Comparison of ENCODE assay signal across 15 cellular contexts in genomic region chr1:111274653-111275052, GRCh38. TPM values are rescaled to one million over a fixed set of nuclear protein-coding genes. Genes with fewer than 3 reads are reported as not detected.
DNase-seq lines count a peak whose midpoint lies in the region; ATAC-seq and TF ChIP-seq lines count a peak whose summit lies in the region.
"Had no signal": no experiment of that assay in that cellular context is flagged by ENCODE, and none has a peak within 500 bp of the region (broad histone marks: within the 10 kb centered on the region; RNA-seq: fewer than 3 reads in every experiment).

No MANE protein-coding gene starts in this region.

- H2BK5ac ChIP-seq in mesenchymal stem cell (ENCODE audit: low read depth, low read length, poor library complexity, severe bottlenecking): no peak overlapping the region

- H2AFZ ChIP-seq in mesenchymal stem cell (ENCODE audit: low read depth, low read length): no peak overlapping the region
- H2AFZ ChIP-seq: parathyroid adenoma had no signal

- H3K9ac ChIP-seq in mesenchymal stem cell (ENCODE audit: low read length): peak overlapping the region; percentile 83
- H3K9ac ChIP-seq: parathyroid adenoma had no signal

- CTCF ChIA-PET in activated CD4-positive, alpha-beta memory T cell treated with anti-CD3 and anti-CD28 coated beads for 36 hours (lab: Charles Lee): interaction anchor here (0.7 to 3.0 kb wide), 3 partner anchors 51 to 126 kb away, joined by 4 to 11 read pairs (median 4); no protein-coding TSS in a partner anchor

- ATAC-seq in HG02610 (IDR thresholded peaks at IDR 0.05; ENCODE audit: unreplicated experiment): peak; percentile 44
- ATAC-seq in psoas muscle: no peak

- peak; percentile 17 for DNase-seq in SIG-M5 treated with dmso at 0.1 percent for 504 hours (lab: John Stamatoyannopoulos, UW; ENCODE audit: unreplicated experiment)
- no peak for DNase-seq in SIG-M5 (lab: John Stamatoyannopoulos, UW)
- peak; percentile 33 for DNase-seq in activated CD4-positive, alpha-beta memory T cell treated with anti-CD3 and anti-CD28 coated beads for 36 hours
- DNase-seq in mesenchymal stem cell: no peak
- DNase-seq in psoas muscle: no peak
- no peak for DNase-seq in DMS114 treated with DMSO at 0.1 percent for 48 hours (lab: John Stamatoyannopoulos, UW; ENCODE audit: unreplicated experiment)
- no peak for DNase-seq in HUDEP-2 (lab: John Stamatoyannopoulos, UW; ENCODE audit: unreplicated experiment in 76 of 76)
- DNase-seq: KG1, SW 1271, upper lobe of right lung had no signal

- no peak overlapping the region for H2BK15ac ChIP-seq in mesenchymal stem cell (ENCODE audit: low read depth, poor library complexity, severe bottlenecking)

- no peaks in the 10 kb centered on the region for H3K36me3 Mint-ChIP-seq in activated CD4-positive, alpha-beta memory T cell treated with anti-CD3 and anti-CD28 coated beads for 36 hours

- no peak overlapping the region for H3K4me2 ChIP-seq in mesenchymal stem cell (ENCODE audit: low read length, poor library complexity, severe bottlenecking)

- H4K91ac ChIP-seq in mesenchymal stem cell (ENCODE audit: low read length): no peak overlapping the region

- no peak overlapping the region for H4K8ac ChIP-seq in mesenchymal stem cell (ENCODE audit: low read length)

- H3K9me3 Mint-ChIP-seq in activated CD4-positive, alpha-beta memory T cell treated with anti-CD3 and anti-CD28 coated beads for 36 hours: no peaks in the 10 kb centered on the region

- H3K4me1 ChIP-seq in mesenchymal stem cell (ENCODE audit: control insufficient read depth, insufficient read depth, low read depth, low read length) (no peaks in the 10 kb centered on the region), psoas muscle (no peaks in the 10 kb centered on the region)
- H3K4me1 ChIP-seq: parathyroid adenoma, upper lobe of right lung had no signal

- no peak overlapping the region for H3K18ac ChIP-seq in mesenchymal stem cell (ENCODE audit: low read depth in 1 of 2, low read length in 2 of 2)

- H3K14ac ChIP-seq in mesenchymal stem cell (ENCODE audit: low read length in 2 of 2): no peak overlapping the region

- peak overlapping the region; percentile 79 for H3K27ac Mint-ChIP-seq in activated CD4-positive, alpha-beta memory T cell treated with anti-CD3 and anti-CD28 coated beads for 36 hours

- H2BK120ac ChIP-seq in mesenchymal stem cell (ENCODE audit: low read depth, low read length): no peak overlapping the region

- H3K4ac ChIP-seq in mesenchymal stem cell (ENCODE audit: low read depth in 1 of 2, low read length in 2 of 2): no peak overlapping the region

- 100% methylated on average over 1 of the region's 4 CpGs for WGBS in mesenchymal stem cell
- 49 to 58% (median 50%) methylated on average over 4 of the region's 4 CpGs for WGBS in psoas muscle, 3 donors

- intact Hi-C loops in activated CD4-positive, alpha-beta memory T cell treated with anti-CD3 and anti-CD28 coated beads for 36 hours (cut with micrococcal nuclease): loop anchor here (1.0 to 5.0 kb wide), 4 partner anchors 46 to 483 kb away; partner anchors contain the start of genes CEPT1, DDX20 and DRAM2
- intact Hi-C loops in psoas muscle (cut with DNase I): no loop called here

- H3K9me3 ChIP-seq in mesenchymal stem cell (ENCODE audit: control insufficient read depth, low read length): peaks cover 2% of the 10 kb centered on the region
- no peaks in the 10 kb centered on the region for H3K9me3 ChIP-seq in psoas muscle
- H3K9me3 ChIP-seq: upper lobe of right lung had no signal

- H3K23ac ChIP-seq in mesenchymal stem cell (ENCODE audit: low read length in 2 of 2): no peak overlapping the region

- TF ChIP-seq CTCF in psoas muscle (IDR thresholded peaks at IDR 0.05): no peak

- H3K79me1 ChIP-seq in mesenchymal stem cell (replicated peaks; ENCODE audit: low read length, poor library complexity, severe bottlenecking): no peaks in the 10 kb centered on the region

- H3K27me3 ChIP-seq in mesenchymal stem cell (ENCODE audit: control insufficient read depth in 1 of 2, insufficient read depth in 1 of 2, low read length in 2 of 2) (peaks cover 18 to 19% of the 10 kb centered on the region in 2 experiments), psoas muscle (ENCODE audit: insufficient read depth in 3 of 3, low read length in 2 of 3) (peaks cover 0 to 21% (median 6%) of the 10 kb centered on the region in 3 donors)

- H3K27ac ChIP-seq in mesenchymal stem cell (ENCODE audit: low read length, poor library complexity, severe bottlenecking): no peak overlapping the region
- no peak overlapping the region for H3K27ac ChIP-seq in psoas muscle
- H3K27ac ChIP-seq: 22Rv1, parathyroid adenoma, upper lobe of right lung had no signal

- POLR2A ChIA-PET in activated CD4-positive, alpha-beta memory T cell treated with anti-CD3 and anti-CD28 coated beads for 36 hours (lab: Charles Lee): interaction anchor here (1.3 kb wide), 1 partner anchor 54 kb away, joined by 3 read pairs; no protein-coding TSS in a partner anchor

- peak overlapping the region; percentile 14 for H3K4me3 Mint-ChIP-seq in activated CD4-positive, alpha-beta memory T cell treated with anti-CD3 and anti-CD28 coated beads for 36 hours

- H3K4me1 Mint-ChIP-seq in activated CD4-positive, alpha-beta memory T cell treated with anti-CD3 and anti-CD28 coated beads for 36 hours (ENCODE audit: low read depth): peaks cover 36% of the 10 kb centered on the region

- peaks cover 24% of the 10 kb centered on the region for H3K27me3 Mint-ChIP-seq in activated CD4-positive, alpha-beta memory T cell treated with anti-CD3 and anti-CD28 coated beads for 36 hours

- no peak overlapping the region for H2BK12ac ChIP-seq in mesenchymal stem cell (ENCODE audit: low read length in 2 of 2)

- H3K4me3 ChIP-seq in mesenchymal stem cell (ENCODE audit: insufficient read depth in 1 of 2, low read depth in 1 of 2, low read length in 2 of 2) (peak overlapping the region in 1 of 2 experiments; percentile 61), psoas muscle (no peak overlapping the region)
- H3K4me3 ChIP-seq: upper lobe of right lung had no signal

- H2AK5ac ChIP-seq in mesenchymal stem cell (ENCODE audit: low read length, severe bottlenecking): no peak overlapping the region

- H3K36me3 ChIP-seq in mesenchymal stem cell (ENCODE audit: control insufficient read depth in 1 of 2, insufficient read depth in 2 of 2, low read depth in 1 of 2, low read length in 2 of 2) (no peaks in the 10 kb centered on the region), psoas muscle (ENCODE audit: insufficient read depth in 1 of 2, low read depth in 1 of 2) (no peaks in the 10 kb centered on the region)
- H3K36me3 ChIP-seq: upper lobe of right lung had no signal

RNA-seq across cellular contexts. Expression of gene CHIA, which starts 16.0 kb away (rescaled TPM):
- not detected for total RNA-seq in activated CD4-positive, alpha-beta memory T cell treated with anti-CD3 and anti-CD28 coated beads for 36 hours
- not detected for polyA plus RNA-seq in mesenchymal stem cell (2013, experiment 1 of 2)
- not detected for polyA plus RNA-seq in mesenchymal stem cell (2013, experiment 2 of 2)
- not detected for total RNA-seq in psoas muscle
- polyA plus RNA-seq in psoas muscle: under 1 TPM in 2 of 3 donors, not detected in 1; 0.04 to 0.27 TPM
- total RNA-seq: glomerular endothelial cell, lower leg skin had no signal

RNA-seq across cellular contexts. Expression of gene CHI3L2, which starts 47.1 kb away (rescaled TPM):
- total RNA-seq in activated CD4-positive, alpha-beta memory T cell treated with anti-CD3 and anti-CD28 coated beads for 36 hours: 1 to 10 TPM; 2.2 to 2.8 TPM
- not detected for polyA plus RNA-seq in mesenchymal stem cell (2013, experiment 1 of 2)
- not detected for polyA plus RNA-seq in mesenchymal stem cell (2013, experiment 2 of 2)
- 1 to 10 TPM in 1 of 4 donors, under 1 TPM in 3; 0.41 to 2.2 (median 0.61) TPM for total RNA-seq in psoas muscle
- polyA plus RNA-seq in psoas muscle: under 1 TPM; 0.24 to 0.90 (median 0.25) TPM
- total RNA-seq: glomerular endothelial cell had no signal

Comparison
In these comparisons a context has a peak if more than half of its experiments do, and no peak if none do; other contexts are left out.
1. DNase-seq: peak in SIG-M5 treated with dmso at 0.1 percent for 504 hours (single experiment) and activated CD4-positive, alpha-beta memory T cell treated with anti-CD3 and anti-CD28 coated beads for 36 hours (single experiment); none in SIG-M5 (single experiment), mesenchymal stem cell (single experiment), psoas muscle (0 of 2), DMS114 treated with DMSO at 0.1 percent for 48 hours (single experiment) and HUDEP-2 (0 of 76).